16 cellular contexts compared by ENCODE assay signal in genomic region chr1:160168609-160169369, GRCh38. TPM values are rescaled to one million over a fixed set of nuclear protein-coding genes. Genes with fewer than 3 reads are reported as not detected.
A peak's percentile ranks its signal among the peaks of the same experiment; 100 is the strongest.
DNase-seq lines count a peak whose midpoint lies in the region; ATAC-seq and TF ChIP-seq lines count a peak whose summit lies in the region.
"Had no signal": no experiment of that assay in that cellular context is flagged by ENCODE, and none has a peak within 500 bp of the region (broad histone marks: within the 10 kb centered on the region; RNA-seq: fewer than 3 reads in every experiment).

No MANE protein-coding gene starts in this region.

- H3K4me3 ChIP-seq in CD4-positive, alpha-beta memory T cell (ENCODE audit: low read length in 2 of 2), result no peak overlapping the region
- no peak overlapping the region for H3K4me3 ChIP-seq in Peyer's patch
- H3K4me3 ChIP-seq: colonic mucosa had no signal

- no peak for ATAC-seq in natural killer cell treated with Interleukin-12 subunit alpha and Interleukin-12 subunit beta and Interleukin-15 and Interleukin-18, amount 100 ng/mL, for 72 hours
- no peak for ATAC-seq in natural killer cell
- no peak for ATAC-seq in GM18867 (IDR thresholded peaks at IDR 0.05; ENCODE audit: unreplicated experiment)

- no peaks in the 10 kb centered on the region for H3K36me3 ChIP-seq in CD4-positive, alpha-beta memory T cell (ENCODE audit: insufficient read depth, low read length)
- no peaks in the 10 kb centered on the region for H3K36me3 ChIP-seq in Peyer's patch
- H3K36me3 ChIP-seq: colonic mucosa had no signal

- intact Hi-C loops in natural killer cell (cut with micrococcal nuclease), result no loop called here
- intact Hi-C loops in CD4-positive, alpha-beta memory T cell (cut with micrococcal nuclease), result no loop called here

- H3K27ac Mint-ChIP-seq in natural killer cell treated with Interleukin-12 subunit alpha and Interleukin-12 subunit beta and Interleukin-15 and Interleukin-18, amount 100 ng/mL, for 72 hours, result peak overlapping the region in 1 of 2 donors; percentile 17
- no peak overlapping the region for H3K27ac Mint-ChIP-seq in natural killer cell
- no peak overlapping the region for H3K27ac Mint-ChIP-seq in CD4-positive, alpha-beta memory T cell

- no peaks in the 10 kb centered on the region for H3K9me3 Mint-ChIP-seq in natural killer cell treated with Interleukin-12 subunit alpha and Interleukin-12 subunit beta and Interleukin-15 and Interleukin-18, amount 100 ng/mL, for 72 hours
- H3K9me3 Mint-ChIP-seq in natural killer cell, result no peaks in the 10 kb centered on the region
- no peaks in the 10 kb centered on the region for H3K9me3 Mint-ChIP-seq in CD4-positive, alpha-beta memory T cell
- H3K9me3 Mint-ChIP-seq: naive thymus-derived CD8-positive, alpha-beta T cell had no signal

- POLR2A ChIA-PET in CD4-positive, alpha-beta memory T cell (lab: Charles Lee; ENCODE audit: partially characterized antibody), result no interaction called here

- H3K27me3 Mint-ChIP-seq in natural killer cell treated with Interleukin-12 subunit alpha and Interleukin-12 subunit beta and Interleukin-15 and Interleukin-18, amount 100 ng/mL, for 72 hours, result peaks cover 33 to 72% of the 10 kb centered on the region in 2 donors
- H3K27me3 Mint-ChIP-seq in natural killer cell (ENCODE audit: low read depth in 2 of 2), result peaks cover 21 to 26% of the 10 kb centered on the region in 2 donors
- H3K27me3 Mint-ChIP-seq in CD4-positive, alpha-beta memory T cell, result peaks cover 21 to 35% of the 10 kb centered on the region in 2 donors

- no peaks in the 10 kb centered on the region for H3K9me3 ChIP-seq in CD4-positive, alpha-beta memory T cell (ENCODE audit: control insufficient read depth in 1 of 2, low read length in 2 of 2)
- no peaks in the 10 kb centered on the region for H3K9me3 ChIP-seq in Peyer's patch
- H3K9me3 ChIP-seq: colonic mucosa had no signal

- H3K36me3 Mint-ChIP-seq in natural killer cell treated with Interleukin-12 subunit alpha and Interleukin-12 subunit beta and Interleukin-15 and Interleukin-18, amount 100 ng/mL, for 72 hours, result no peaks in the 10 kb centered on the region
- H3K36me3 Mint-ChIP-seq in natural killer cell, result no peaks in the 10 kb centered on the region
- H3K36me3 Mint-ChIP-seq in CD4-positive, alpha-beta memory T cell, result no peaks in the 10 kb centered on the region
- H3K36me3 Mint-ChIP-seq: naive thymus-derived CD8-positive, alpha-beta T cell had no signal

- no peak overlapping the region for H3K27ac ChIP-seq in CD4-positive, alpha-beta memory T cell (ENCODE audit: low read depth, low read length)
- no peak overlapping the region for H3K27ac ChIP-seq in Peyer's patch
- H3K27ac ChIP-seq: colonic mucosa had no signal

- H3K27me3 ChIP-seq in CD4-positive, alpha-beta memory T cell (ENCODE audit: insufficient read depth, low read length), result no peaks in the 10 kb centered on the region
- H3K27me3 ChIP-seq in Peyer's patch, result no peaks in the 10 kb centered on the region
- H3K27me3 ChIP-seq: colonic mucosa had no signal

- no peak for TF ChIP-seq CTCF in natural killer cell (IDR thresholded peaks at IDR 0.05)
- no peak for TF ChIP-seq CTCF in Peyer's patch (IDR thresholded peaks at IDR 0.05)

- no peak for DNase-seq in natural killer cell treated with Interleukin-12 subunit alpha and Interleukin-12 subunit beta and Interleukin-15 and Interleukin-18, amount 100 ng/mL, for 72 hours (ENCODE audit: low spot score)
- no peak for DNase-seq in natural killer cell
- peak; percentile 78 for DNase-seq in astrocyte of the hippocampus (ENCODE audit: low read depth, low spot score)
- peak; percentile 40 for DNase-seq in medulla oblongata (ENCODE audit: extremely low spot score)
- no peak for DNase-seq in CD4-positive, alpha-beta memory T cell
- DNase-seq in activated CD8-positive, alpha-beta memory T cell treated with anti-CD3 and anti-CD28 coated beads, Interleukin-2, amount 50 U/mL, for 48 hours, result no peak
- no peak for DNase-seq in Peyer's patch
- DNase-seq: activated naive CD4-positive, alpha-beta T cell treated with anti-CD3 and anti-CD28 coated beads, Interleukin-2, amount 50 U/mL, for 16 hours; colonic mucosa; naive thymus-derived CD8-positive, alpha-beta T cell; NCI-H226; stimulated activated CD4-positive, alpha-beta T cell treated with anti-CD3 and anti-CD28 coated beads, Interleukin-12 subunit alpha, Interleukin-12 subunit beta, amount 100 ng/mL, for 4 hours had no signal

- H3K4me3 Mint-ChIP-seq in natural killer cell treated with Interleukin-12 subunit alpha and Interleukin-12 subunit beta and Interleukin-15 and Interleukin-18, amount 100 ng/mL, for 72 hours, result peak overlapping the region; percentile 23
- no peak overlapping the region for H3K4me3 Mint-ChIP-seq in natural killer cell
- H3K4me3 Mint-ChIP-seq in CD4-positive, alpha-beta memory T cell, result no peak overlapping the region

- no peak for TF ChIP-seq POLR2A in Peyer's patch (IDR thresholded peaks at IDR 0.05)

- CTCF ChIA-PET in CD4-positive, alpha-beta memory T cell (lab: Charles Lee; ENCODE audit: partially characterized antibody), result no interaction called here

- H3K4me1 ChIP-seq in CD4-positive, alpha-beta memory T cell (ENCODE audit: insufficient read depth, low read length), result no peaks in the 10 kb centered on the region
- no peaks in the 10 kb centered on the region for H3K4me1 ChIP-seq in Peyer's patch
- H3K4me1 ChIP-seq: colonic mucosa had no signal

- H3K4me1 Mint-ChIP-seq in natural killer cell treated with Interleukin-12 subunit alpha and Interleukin-12 subunit beta and Interleukin-15 and Interleukin-18, amount 100 ng/mL, for 72 hours (ENCODE audit: low read depth in 2 of 2), result peaks cover 23 to 36% of the 10 kb centered on the region in 2 donors
- peaks cover 20 to 22% of the 10 kb centered on the region in 2 donors for H3K4me1 Mint-ChIP-seq in natural killer cell
- peaks cover 0 to 14% (median 9%) of the 10 kb centered on the region in 4 donors for H3K4me1 Mint-ChIP-seq in CD4-positive, alpha-beta memory T cell

RNA-seq across cellular contexts. Expression of gene ATP1A4, which starts 17.4 kb away (rescaled TPM):
- not detected for total RNA-seq in natural killer cell treated with Interleukin-12 subunit alpha and Interleukin-12 subunit beta and Interleukin-15 and Interleukin-18, amount 100 ng/mL, for 72 hours
- total RNA-seq in natural killer cell (not detected), Peyer's patch (under 1 TPM in 1 of 4 donors, not detected in 3; 0.57 TPM)
- total RNA-seq in CD4-positive, alpha-beta memory T cell, result not detected
- polyA plus RNA-seq in CD4-positive, alpha-beta memory T cell, result not detected
- total RNA-seq: activated CD8-positive, alpha-beta memory T cell treated with anti-CD3 and anti-CD28 coated beads for 36 hours; colonic mucosa; fibroblast of villous mesenchyme; kidney epithelial cell; naive thymus-derived CD8-positive, alpha-beta T cell had no signal
- polyA plus RNA-seq: naive thymus-derived CD8-positive, alpha-beta T cell had no signal

RNA-seq across cellular contexts. Expression of gene CASQ1, which starts 21.6 kb away (rescaled TPM):
- not detected for total RNA-seq in natural killer cell treated with Interleukin-12 subunit alpha and Interleukin-12 subunit beta and Interleukin-15 and Interleukin-18, amount 100 ng/mL, for 72 hours
- total RNA-seq in natural killer cell (not detected), Peyer's patch (1 to 10 TPM in 1 of 4 donors, not detected in 3; 2.6 TPM)
- total RNA-seq in CD4-positive, alpha-beta memory T cell, result not detected
- not detected for polyA plus RNA-seq in CD4-positive, alpha-beta memory T cell
- total RNA-seq: activated CD8-positive, alpha-beta memory T cell treated with anti-CD3 and anti-CD28 coated beads for 36 hours; colonic mucosa; fibroblast of villous mesenchyme; kidney epithelial cell; naive thymus-derived CD8-positive, alpha-beta T cell had no signal
- polyA plus RNA-seq: naive thymus-derived CD8-positive, alpha-beta T cell had no signal

RNA-seq across cellular contexts. Expression of gene PEA15, which starts 36.4 kb away (rescaled TPM):
- total RNA-seq in natural killer cell treated with Interleukin-12 subunit alpha and Interleukin-12 subunit beta and Interleukin-15 and Interleukin-18, amount 100 ng/mL, for 72 hours, result 10 to 100 TPM; 55.7 to 63.3 TPM
- total RNA-seq in natural killer cell (10 to 100 TPM; 25.3 to 27.9 (median 25.5) TPM), Peyer's patch (10 to 100 TPM; 10.2 to 34.7 (median 17.3) TPM)
- 10 to 100 TPM; 23.1 to 25.1 TPM for total RNA-seq in CD4-positive, alpha-beta memory T cell
- polyA plus RNA-seq in CD4-positive, alpha-beta memory T cell, result 10 to 100 TPM in 1 of 2 donors, 1 to 10 TPM in 1; 7.6 to 10.0 TPM

RNA-seq across cellular contexts. Expression of gene ATP1A2, which starts 53.2 kb away (rescaled TPM):
- total RNA-seq in natural killer cell treated with Interleukin-12 subunit alpha and Interleukin-12 subunit beta and Interleukin-15 and Interleukin-18, amount 100 ng/mL, for 72 hours, result not detected
- not detected for total RNA-seq in natural killer cell
- not detected for total RNA-seq in CD4-positive, alpha-beta memory T cell
- not detected for polyA plus RNA-seq in CD4-positive, alpha-beta memory T cell
- total RNA-seq in Peyer's patch, result 1 to 10 TPM; 2.3 to 7.4 (median 6.0) TPM
- total RNA-seq: activated CD8-positive, alpha-beta memory T cell treated with anti-CD3 and anti-CD28 coated beads for 36 hours; fibroblast of villous mesenchyme; naive thymus-derived CD8-positive, alpha-beta T cell had no signal
- polyA plus RNA-seq: naive thymus-derived CD8-positive, alpha-beta T cell had no signal

Comparison
In these comparisons a context has a peak if more than half of its experiments do, and no peak if none do; other contexts are left out.
1. DNase-seq: peak in astrocyte of the hippocampus (single experiment) and medulla oblongata (single experiment); none in natural killer cell treated with Interleukin-12 subunit alpha and Interleukin-12 subunit beta and Interleukin-15 and Interleukin-18, amount 100 ng/mL, for 72 hours (single experiment), natural killer cell (single experiment), CD4-positive, alpha-beta memory T cell (0 of 5), activated CD8-positive, alpha-beta memory T cell treated with anti-CD3 and anti-CD28 coated beads, Interleukin-2, amount 50 U/mL, for 48 hours (single experiment) and Peyer's patch (0 of 3).